ENCODE assay signal across 8 cellular contexts in the genomic region with DNA sequence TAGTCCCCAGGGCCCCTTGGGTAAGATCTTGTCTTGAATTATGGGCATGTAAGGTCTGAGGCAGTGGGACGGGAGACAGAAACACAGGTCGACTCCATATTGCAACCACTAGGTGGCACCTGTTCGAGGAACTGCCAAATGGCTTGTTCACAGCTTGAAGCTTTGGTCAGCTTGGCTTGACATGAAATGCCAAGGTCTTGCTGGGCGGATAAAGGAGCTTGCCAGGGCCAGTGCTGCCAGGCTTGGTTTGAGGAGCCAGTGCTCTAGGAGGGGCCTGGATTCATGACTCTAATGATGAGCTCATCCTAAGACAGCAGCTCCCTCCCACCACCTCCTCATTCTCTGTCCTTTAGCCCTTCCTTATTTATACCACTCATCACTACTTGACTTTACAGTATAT. TPM values are rescaled to one million over a fixed set of nuclear protein-coding genes. Genes with fewer than 3 reads are reported as not detected.
DNase-seq lines count a peak whose midpoint lies in the region; ATAC-seq, FAIRE-seq and TF ChIP-seq lines count a peak whose summit lies in the region.

No MANE protein-coding gene starts in this region.

- H3K4ac ChIP-seq in IMR-90 (ENCODE audit: low read depth, low read length): no peak overlapping the region

- H2AK5ac ChIP-seq in IMR-90 (ENCODE audit: low read depth, low read length): 0 out of 2 replicates have a peak overlapping the region, but pooled peaks have one; percentile 5

- CTCF ChIA-PET in IMR-90 (lab: Yijun Ruan, JAX): interaction anchor here (0.6 to 2.7 kb wide), 8 partner anchors 11 to 1170 kb away, joined by 3 to 20 read pairs (median 3); no protein-coding TSS in a partner anchor
- CTCF ChIA-PET in PC-9 (lab: Charles Lee): interaction anchor here (1.0 kb wide), 1 partner anchor 122 kb away, joined by 10 read pairs; no protein-coding TSS in a partner anchor

- ATAC-seq in IMR-90 (ENCODE audit: low read depth) (peak; percentile 93), upper lobe of right lung (peak; percentile 92)
- peak; percentile 76 to 81 for ATAC-seq in activated T-cell treated with anti-CD3 and anti-CD28 coated beads, Interleukin-2, amount 50 U/mL, for 4 hours

- H2BK5ac ChIP-seq in IMR-90 (ENCODE audit: low read depth, low read length, poor library complexity, severe bottlenecking): no peak overlapping the region

- H3K9me3 Mint-ChIP-seq in activated T-cell treated with anti-CD3 and anti-CD28 coated beads, Interleukin-2, amount 50 U/mL, for 4 hours: no peaks in the 10 kb centered on the region
- H3K9me3 Mint-ChIP-seq in neural progenitor cell: peaks cover 7% of the 10 kb centered on the region

- peak; percentile 73 for TF ChIP-seq CTCF in BE2C (IDR thresholded peaks at IDR 0.05; ENCODE audit: low read depth, low read length)
- peak; percentile 64 for TF ChIP-seq CTCF in IMR-90 (conservative IDR thresholded peaks at IDR 0.05; ENCODE audit: low read depth, low read length)
- peak; percentile 72 for TF ChIP-seq CTCF in PC-9 (conservative IDR thresholded peaks at IDR 0.05)
- TF ChIP-seq CTCF in neural progenitor cell (IDR thresholded peaks at IDR 0.05): peak; percentile 82
- TF ChIP-seq CTCF in upper lobe of right lung (IDR thresholded peaks at IDR 0.05): peak; percentile 80

- 27% methylated on average over 2 of the region's 4 CpGs; no CpG with 5 or more reads in 1 of the 2 experiments for WGBS in IMR-90 (ENCODE audit: extremely low coverage in 2 of 2, insufficient read length in 1 of 2), 2 experiments

- H3K27ac ChIP-seq in IMR-90 (ENCODE audit: insufficient read depth, low read length) (no peak overlapping the region), PC-9 (no peak overlapping the region), neural progenitor cell (no peak overlapping the region), upper lobe of right lung (no peak overlapping the region)

- H4K8ac ChIP-seq in IMR-90 (ENCODE audit: low read depth in 2 of 2, low read length in 2 of 2): no peak overlapping the region

- H3K27me3 ChIP-seq in BE2C (no peaks in the 10 kb centered on the region), IMR-90 (ENCODE audit: control insufficient read depth, insufficient read depth, low read length) (no peaks in the 10 kb centered on the region), PC-9 (ENCODE audit: insufficient read depth, low read depth) (no peaks in the 10 kb centered on the region), neural progenitor cell (no peaks in the 10 kb centered on the region), upper lobe of right lung (no peaks in the 10 kb centered on the region)

- no peak overlapping the region for H2BK20ac ChIP-seq in IMR-90 (ENCODE audit: low read depth, low read length)

- peaks cover 11% of the 10 kb centered on the region for H3K4me1 Mint-ChIP-seq in activated T-cell treated with anti-CD3 and anti-CD28 coated beads, Interleukin-2, amount 50 U/mL, for 4 hours (ENCODE audit: low read depth)
- peaks cover 8% of the 10 kb centered on the region for H3K4me1 Mint-ChIP-seq in neural progenitor cell

- no peaks in the 10 kb centered on the region for H3K9me2 ChIP-seq in PC-9 (ENCODE audit: insufficient read depth)

- H3K4me3 Mint-ChIP-seq in activated T-cell treated with anti-CD3 and anti-CD28 coated beads, Interleukin-2, amount 50 U/mL, for 4 hours: no peak overlapping the region
- H3K4me3 Mint-ChIP-seq in neural progenitor cell: no peak overlapping the region

- no peaks in the 10 kb centered on the region for H3K79me1 ChIP-seq in IMR-90 (ENCODE audit: low read depth in 1 of 2, low read length in 2 of 2)

- H2BK15ac ChIP-seq in IMR-90 (ENCODE audit: low read depth, low read length): no peak overlapping the region

- peak; percentile 93 for FAIRE-seq in GM19239 (lab: Jason Lieb, UNC)

- H3K9me3 ChIP-seq in BE2C: no peaks in the 10 kb centered on the region
- no peaks in the 10 kb centered on the region for H3K9me3 ChIP-seq in IMR-90 (ENCODE audit: control insufficient read depth, insufficient read depth, low read length)
- H3K9me3 ChIP-seq in PC-9 (ENCODE audit: insufficient read depth, low read depth): no peaks in the 10 kb centered on the region
- H3K9me3 ChIP-seq in neural progenitor cell (ENCODE audit: low read depth): no peaks in the 10 kb centered on the region
- no peaks in the 10 kb centered on the region for H3K9me3 ChIP-seq in upper lobe of right lung

- H3K9ac ChIP-seq in IMR-90 (ENCODE audit: low read depth, low read length) (no peak overlapping the region), neural progenitor cell (no peak overlapping the region)

- H2BK120ac ChIP-seq in IMR-90 (ENCODE audit: low read depth, low read length): no peak overlapping the region

- DNase-seq in BE2C: peak; percentile 54
- DNase-seq in GM19239 (ENCODE audit: insufficient read length, low spot score): peak; percentile 66
- DNase-seq in IMR-90: peak; percentile 78
- DNase-seq in PC-9: peak; percentile 29 to 60
- peak; percentile 34 for DNase-seq in activated T-cell treated with anti-CD3 and anti-CD28 coated beads, Interleukin-2, amount 50 U/mL, for 4 hours
- peak; percentile 83 for DNase-seq in fibroblast of peridontal ligament (ENCODE audit: extremely low read depth)
- peak; percentile 89 for DNase-seq in neural progenitor cell (ENCODE audit: low spot score)
- no peak for DNase-seq in upper lobe of right lung

- H3K56ac ChIP-seq in IMR-90 (ENCODE audit: extremely low read depth, insufficient read depth, low read length): no peak overlapping the region

- no peak overlapping the region for H4K5ac ChIP-seq in IMR-90 (ENCODE audit: low read depth, low read length)

- H2AFZ ChIP-seq in IMR-90 (replicated peaks; ENCODE audit: low read length, poor library complexity) (peak overlapping the region; percentile 58), PC-9 (no peak overlapping the region), neural progenitor cell (replicated peaks) (peak overlapping the region; percentile 32)

- H3K36me3 ChIP-seq in BE2C (no peaks in the 10 kb centered on the region), IMR-90 (ENCODE audit: control insufficient read depth, insufficient read depth, low read length) (no peaks in the 10 kb centered on the region), PC-9 (ENCODE audit: low read depth) (no peaks in the 10 kb centered on the region), neural progenitor cell (no peaks in the 10 kb centered on the region), upper lobe of right lung (no peaks in the 10 kb centered on the region)

- TF ChIP-seq RAD21 in IMR-90 (IDR thresholded peaks at IDR 0.05; ENCODE audit: low read length): peak; percentile 64

- peaks cover 5% of the 10 kb centered on the region for H3K27me3 Mint-ChIP-seq in activated T-cell treated with anti-CD3 and anti-CD28 coated beads, Interleukin-2, amount 50 U/mL, for 4 hours (ENCODE audit: low read depth)
- H3K27me3 Mint-ChIP-seq in neural progenitor cell (ENCODE audit: insufficient read depth, low read depth): no peaks in the 10 kb centered on the region

- no peaks in the 10 kb centered on the region for H3K79me2 ChIP-seq in PC-9 (ENCODE audit: low read depth)
- H3K79me2 ChIP-seq in neural progenitor cell (ENCODE audit: low read depth): no peaks in the 10 kb centered on the region

- dilution Hi-C loops in IMR-90 (cut with HindIII; ENCODE audit: low sequenced_read_pairs, unreplicated experiment): no loop called here

- in situ Hi-C loops in IMR-90 (cut with MboI; ENCODE audit: low sequenced_read_pairs): loop anchor here (5.0 to 25.0 kb wide), 2 partner anchors 117 to 497 kb away; no protein-coding TSS in a partner anchor

- no TSS peak for BruUV-seq in IMR-90 (replicated peaks; lab: Mats Ljungman, UMichigan)
- BruUV-seq in PC-9 (replicated peaks; lab: Mats Ljungman, UMichigan): no TSS peak

- H3K4me1 ChIP-seq in BE2C (no peaks in the 10 kb centered on the region), IMR-90 (ENCODE audit: control insufficient read depth, insufficient read depth, low read length) (no peaks in the 10 kb centered on the region), PC-9 (replicated peaks; ENCODE audit: insufficient read depth) (no peaks in the 10 kb centered on the region), neural progenitor cell (peaks cover 15% of the 10 kb centered on the region), upper lobe of right lung (peaks cover 21% of the 10 kb centered on the region)

- peaks cover 4% of the 10 kb centered on the region; the same call in 1 of the 2 replicates for H3K9me1 ChIP-seq in IMR-90 (ENCODE audit: insufficient read depth, low read length)

- H3K27ac Mint-ChIP-seq in neural progenitor cell: no peak overlapping the region

- H4K20me1 ChIP-seq in IMR-90 (ENCODE audit: insufficient read depth, low read length) (no peaks in the 10 kb centered on the region), PC-9 (ENCODE audit: insufficient read depth) (no peaks in the 10 kb centered on the region), neural progenitor cell (ENCODE audit: low read depth) (no peaks in the 10 kb centered on the region)

- no peak overlapping the region for H3K14ac ChIP-seq in IMR-90 (replicated peaks; ENCODE audit: low read depth, low read length)

- no peaks in the 10 kb centered on the region for H3K36me3 Mint-ChIP-seq in activated T-cell treated with anti-CD3 and anti-CD28 coated beads, Interleukin-2, amount 50 U/mL, for 4 hours (ENCODE audit: insufficient read depth)
- peaks cover 1% of the 10 kb centered on the region for H3K36me3 Mint-ChIP-seq in neural progenitor cell

- intact Hi-C loops in IMR-90 (cut with micrococcal nuclease) (loop anchor here (1.0 kb wide), 1 partner anchor 122 kb away; no protein-coding TSS in a partner anchor), PC-9 (cut with micrococcal nuclease; ENCODE audit: unreplicated experiment) (loop anchor here (5.0 kb wide), 1 partner anchor 122 kb away; no protein-coding TSS in a partner anchor), upper lobe of right lung (cut with DNase I) (no loop called here)

- no peak overlapping the region for H3K18ac ChIP-seq in IMR-90 (ENCODE audit: low read depth, low read length)

- H4K91ac ChIP-seq in IMR-90 (ENCODE audit: insufficient read depth, low read depth, low read length): no peak overlapping the region

- H3F3A ChIP-seq in PC-9 (ENCODE audit: insufficient read depth, low read depth) (no peaks in the 10 kb centered on the region), neural progenitor cell (ENCODE audit: low read depth) (peaks cover 10% of the 10 kb centered on the region)

- no peak overlapping the region for H2AK9ac ChIP-seq in IMR-90 (replicated peaks; ENCODE audit: low read depth, low read length, poor library complexity)

- POLR2A ChIA-PET in IMR-90 (lab: Charles Lee; ENCODE audit: unreplicated experiment): no interaction called here
- POLR2A ChIA-PET in PC-9 (lab: Charles Lee; ENCODE audit: unreplicated experiment): no interaction called here

- H3K4me2 ChIP-seq in IMR-90 (ENCODE audit: low read depth, low read length) (no peak overlapping the region), PC-9 (no peak overlapping the region), neural progenitor cell (no peak overlapping the region)

- no peak overlapping the region for H3K23ac ChIP-seq in IMR-90 (ENCODE audit: low read depth, low read length)

- no peak for TF ChIP-seq POLR2A in IMR-90 (IDR thresholded peaks at IDR 0.05; ENCODE audit: low read depth, low read length)

- H3K4me3 ChIP-seq in BE2C (ENCODE audit: low read depth, low read length): no peak overlapping the region
- no peak overlapping the region for H3K4me3 ChIP-seq in IMR-90 (ENCODE audit: insufficient read depth, low read depth, low read length)
- no peak overlapping the region for H3K4me3 ChIP-seq in PC-9
- H3K4me3 ChIP-seq in neural progenitor cell: no peak overlapping the region
- H3K4me3 ChIP-seq in upper lobe of right lung: no peak overlapping the region

RNA-seq across cellular contexts. Expression of a gene that starts 11.9 kb away (rescaled TPM):
- polyA plus RNA-seq in BE2C (2012; ENCODE audit: insufficient read depth, insufficient read length, low read depth): not detected
- total RNA-seq in IMR-90 (2012; rRNA removed) (43.6 and 46.4 TPM in 2 replicates), PC-9 (2021) (1.1 and 2.1 TPM in 2 replicates), neural progenitor cell (ENCODE audit: low replicate concordance) (38.1 and 42.7 TPM in 2 replicates), upper lobe of right lung (1.3 TPM)
- 9.8 and 11.5 TPM in 2 replicates for polyA plus RNA-seq in IMR-90 (2012; rRNA removed)
- polyA plus RNA-seq in IMR-90 (2012; cell fraction: cytosol; rRNA removed): 4.5 and 5.7 TPM in 2 replicates
- 5.0 and 13.6 TPM in 2 replicates for polyA plus RNA-seq in IMR-90 (2012; cell fraction: nucleus; rRNA removed; ENCODE audit: low replicate concordance)
- 1 to 10 TPM; 1.9 to 2.4 (median 2.0) TPM for total RNA-seq in activated T-cell treated with anti-CD3 and anti-CD28 coated beads, Interleukin-2, amount 50 U/mL, for 4 hours

RNA-seq across cellular contexts. Expression of a gene that starts 51.4 kb away (rescaled TPM):
- 25.0 TPM for polyA plus RNA-seq in BE2C (2012; ENCODE audit: insufficient read depth, insufficient read length, low read depth)
- total RNA-seq in IMR-90 (2012; rRNA removed) (25.6 and 40.0 TPM in 2 replicates), PC-9 (2021) (12.0 and 13.4 TPM in 2 replicates), neural progenitor cell (ENCODE audit: low replicate concordance) (16.0 and 17.6 TPM in 2 replicates), upper lobe of right lung (64.9 TPM)
- 20.3 and 24.6 TPM in 2 replicates for polyA plus RNA-seq in IMR-90 (2012; rRNA removed)
- 9.2 and 10.0 TPM in 2 replicates for polyA plus RNA-seq in IMR-90 (2012; cell fraction: cytosol; rRNA removed)
- 2.2 and 8.8 TPM in 2 replicates for polyA plus RNA-seq in IMR-90 (2012; cell fraction: nucleus; rRNA removed; ENCODE audit: low replicate concordance)
- 10 to 100 TPM; 25.6 to 28.9 (median 28.6) TPM for total RNA-seq in activated T-cell treated with anti-CD3 and anti-CD28 coated beads, Interleukin-2, amount 50 U/mL, for 4 hours

Comparison
In these comparisons a context has a peak if more than half of its experiments do, and no peak if none do; other contexts are left out.
1. RNA of a gene that starts 11.9 kb away (total RNA-seq): 43.6 to 46.4 TPM in IMR-90 and 38.1 to 42.7 TPM in neural progenitor cell; 1.1 to 2.1 TPM in PC-9, 1.9 to 2.4 TPM in activated T-cell treated with anti-CD3 and anti-CD28 coated beads, Interleukin-2, amount 50 U/mL, for 4 hours and 1.3 TPM in upper lobe of right lung (single experiment); every median in the first group is over 10 times any median in the second.
2. Peak in every context shown above with its lines, with median percentiles within 50 percentile points of each other: CTCF ChIP-seq and ATAC-seq.